Comparison of ENCODE assay signal across 16 cellular contexts in the genomic region with DNA sequence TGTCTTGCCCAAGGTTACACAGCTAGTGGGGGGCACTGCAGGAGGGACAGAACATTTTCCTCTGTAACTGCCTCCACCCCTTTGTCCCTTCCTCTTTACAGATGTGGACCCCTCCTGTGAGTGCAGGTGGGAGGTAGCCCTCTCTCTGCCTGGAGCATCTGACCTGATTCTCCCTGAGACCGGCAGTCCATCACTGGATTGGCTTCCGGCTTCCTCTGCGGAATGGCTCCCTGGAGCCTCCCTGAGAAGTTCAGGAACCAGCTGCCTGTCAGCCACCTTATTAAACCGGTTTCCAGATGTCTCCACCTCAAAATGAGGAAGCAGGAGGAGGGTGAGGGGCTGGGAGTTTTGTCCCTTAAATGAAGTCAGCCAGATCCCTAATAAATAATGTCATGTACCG.
DNase-seq lines count a peak whose midpoint lies in the region; ATAC-seq and TF ChIP-seq lines count a peak whose summit lies in the region.
"Had no signal": no experiment of that assay in that cellular context is flagged by ENCODE, and none has a peak within 500 bp of the region (broad histone marks: within the 10 kb centered on the region; RNA-seq: fewer than 3 reads in every experiment).

No MANE protein-coding gene starts in this region.

- H3K56ac ChIP-seq in IMR-90 (ENCODE audit: extremely low read depth, insufficient read depth, low read length), result no peak overlapping the region

- WGBS in IMR-90 (ENCODE audit: extremely low coverage in 2 of 2, insufficient read length in 1 of 2), 2 experiments, result no CpG with 5 or more reads among the region's 5 CpGs

- peaks cover 35% of the 10 kb centered on the region for H3K4me1 Mint-ChIP-seq in WTC11
- no peaks in the 10 kb centered on the region for H3K4me1 Mint-ChIP-seq in naive thymus-derived CD8-positive, alpha-beta T cell
- H3K4me1 Mint-ChIP-seq: CD4-positive, CD25-positive, alpha-beta regulatory T cell had no signal

- H3K9me3 ChIP-seq in IMR-90 (ENCODE audit: control insufficient read depth, insufficient read depth, low read length), result 0 out of 2 replicates have a peak, but pooled peaks cover 2% of the 10 kb centered on the region
- H3K9me3 ChIP-seq in PC-9 (ENCODE audit: insufficient read depth, low read depth), result no peaks in the 10 kb centered on the region
- H3K9me3 ChIP-seq: BE2C, Caco-2 had no signal

- no peaks in the 10 kb centered on the region for H3F3A ChIP-seq in PC-9 (ENCODE audit: insufficient read depth, low read depth)

- BruUV-seq in IMR-90 (replicated peaks; lab: Mats Ljungman, UMichigan), result no TSS peak
- BruUV-seq in PC-9 (replicated peaks; lab: Mats Ljungman, UMichigan), result no TSS peak

- H3K18ac ChIP-seq in IMR-90 (ENCODE audit: low read depth, low read length), result no peak overlapping the region

- H4K91ac ChIP-seq in IMR-90 (ENCODE audit: insufficient read depth, low read depth, low read length), result no peak overlapping the region

- no peak overlapping the region for H2AK5ac ChIP-seq in IMR-90 (ENCODE audit: low read depth, low read length)

- H3K9me2 ChIP-seq in PC-9 (ENCODE audit: insufficient read depth), result no peaks in the 10 kb centered on the region

- H3K4me3 ChIP-seq in IMR-90 (ENCODE audit: insufficient read depth, low read depth, low read length) (no peak overlapping the region), PC-9 (no peak overlapping the region)

- H3K14ac ChIP-seq in IMR-90 (replicated peaks; ENCODE audit: low read depth, low read length), result no peak overlapping the region

- no peak overlapping the region for H2AFZ ChIP-seq in IMR-90 (replicated peaks; ENCODE audit: low read length, poor library complexity)
- no peak overlapping the region for H2AFZ ChIP-seq in PC-9

- H3K9me3 Mint-ChIP-seq in WTC11, result peaks cover 11% of the 10 kb centered on the region
- peaks cover 0 to 3% (median 0%) of the 10 kb centered on the region in 9 donors for H3K9me3 Mint-ChIP-seq in naive thymus-derived CD8-positive, alpha-beta T cell

- no peak overlapping the region for H4K8ac ChIP-seq in IMR-90 (ENCODE audit: low read depth in 2 of 2, low read length in 2 of 2)

- H3K79me1 ChIP-seq in IMR-90 (ENCODE audit: low read depth in 1 of 2, low read length in 2 of 2), result no peaks in the 10 kb centered on the region

- no peak overlapping the region for H3K4me3 Mint-ChIP-seq in WTC11
- no peak overlapping the region for H3K4me3 Mint-ChIP-seq in naive thymus-derived CD8-positive, alpha-beta T cell
- H3K4me3 Mint-ChIP-seq: CD4-positive, CD25-positive, alpha-beta regulatory T cell had no signal

- no peaks in the 10 kb centered on the region for H3K79me2 ChIP-seq in PC-9 (ENCODE audit: low read depth)

- H3K4me1 ChIP-seq in IMR-90 (ENCODE audit: control insufficient read depth, insufficient read depth, low read length), result no peaks in the 10 kb centered on the region; the same call in 1 of the 2 replicates
- no peaks in the 10 kb centered on the region for H3K4me1 ChIP-seq in PC-9 (replicated peaks; ENCODE audit: insufficient read depth)
- H3K4me1 ChIP-seq: BE2C, Caco-2 had no signal

- no peak overlapping the region for H3K23ac ChIP-seq in IMR-90 (ENCODE audit: low read depth, low read length)

- no peak overlapping the region for H3K27ac ChIP-seq in IMR-90 (ENCODE audit: insufficient read depth, low read length)
- no peak overlapping the region for H3K27ac ChIP-seq in PC-9

- no peak overlapping the region for H3K4ac ChIP-seq in IMR-90 (ENCODE audit: low read depth, low read length)

- TF ChIP-seq POLR2A in IMR-90 (IDR thresholded peaks at IDR 0.05; ENCODE audit: low read depth, low read length), result no peak

- intact Hi-C loops in IMR-90 (cut with micrococcal nuclease), result no loop called here
- intact Hi-C loops in PC-9 (cut with micrococcal nuclease; ENCODE audit: unreplicated experiment), result no loop called here

- in situ Hi-C loops in IMR-90 (cut with MboI; ENCODE audit: low sequenced_read_pairs), result no loop called here

- H3K9me1 ChIP-seq in IMR-90 (ENCODE audit: insufficient read depth, low read length), result no peaks in the 10 kb centered on the region

- H4K5ac ChIP-seq in IMR-90 (ENCODE audit: low read depth, low read length), result no peak overlapping the region

- H3K36me3 ChIP-seq in IMR-90 (ENCODE audit: control insufficient read depth, insufficient read depth, low read length) (no peaks in the 10 kb centered on the region), PC-9 (ENCODE audit: low read depth) (no peaks in the 10 kb centered on the region)
- H3K36me3 ChIP-seq: BE2C had no signal

- no peak overlapping the region for H2BK120ac ChIP-seq in IMR-90 (ENCODE audit: low read depth, low read length)

- no peaks in the 10 kb centered on the region for H3K27me3 Mint-ChIP-seq in WTC11 (ENCODE audit: low read depth)
- H3K27me3 Mint-ChIP-seq in naive thymus-derived CD8-positive, alpha-beta T cell, result peaks cover 0 to 5% (median 2%) of the 10 kb centered on the region in 5 donors
- H3K27me3 Mint-ChIP-seq: CD4-positive, CD25-positive, alpha-beta regulatory T cell had no signal

- no peak overlapping the region for H3K4me2 ChIP-seq in IMR-90 (ENCODE audit: low read depth, low read length)
- H3K4me2 ChIP-seq in PC-9, result no peak overlapping the region

- H2BK20ac ChIP-seq in IMR-90 (ENCODE audit: low read depth, low read length), result peak overlapping the region; percentile 9; the same call in 1 of the 2 replicates

- no peaks in the 10 kb centered on the region for H3K36me3 Mint-ChIP-seq in WTC11
- no peaks in the 10 kb centered on the region for H3K36me3 Mint-ChIP-seq in naive thymus-derived CD8-positive, alpha-beta T cell
- H3K36me3 Mint-ChIP-seq: CD4-positive, CD25-positive, alpha-beta regulatory T cell had no signal

- H4K20me1 ChIP-seq in IMR-90 (ENCODE audit: insufficient read depth, low read length) (no peaks in the 10 kb centered on the region), PC-9 (ENCODE audit: insufficient read depth) (no peaks in the 10 kb centered on the region)

- dilution Hi-C loops in IMR-90 (cut with HindIII; ENCODE audit: low sequenced_read_pairs, unreplicated experiment), result no loop called here

- TF ChIP-seq RAD21 in IMR-90 (IDR thresholded peaks at IDR 0.05; ENCODE audit: low read length), result no peak

- POLR2A ChIA-PET in IMR-90 (lab: Charles Lee; ENCODE audit: unreplicated experiment) (no interaction called here), WTC11 (lab: Charles Lee) (no interaction called here), PC-9 (lab: Charles Lee; ENCODE audit: unreplicated experiment) (no interaction called here)
- POLR2A ChIA-PET in naive thymus-derived CD8-positive, alpha-beta T cell (lab: Charles Lee), result no interaction called here

- no peak for DNase-seq in IMR-90
- DNase-seq in NCI-H69 (lab: John Stamatoyannopoulos, UW), result peak; percentile 44
- DNase-seq in WTC11 (ENCODE audit: low spot score), result no peak
- no peak for DNase-seq in PC-9
- no peak for DNase-seq in naive thymus-derived CD8-positive, alpha-beta T cell
- no peak for DNase-seq in activated effector memory CD4-positive, alpha-beta T cell treated with Interleukin-2 at 50 U/mL for 16 hours
- DNase-seq: ACHN; BE2C; C1 segment of cervical spinal cord; Caco-2; CD4-positive, CD25-positive, alpha-beta regulatory T cell; GOT3; H7 had no signal

- peaks cover 5% of the 10 kb centered on the region for H3K27me3 ChIP-seq in IMR-90 (ENCODE audit: control insufficient read depth, insufficient read depth, low read length)
- H3K27me3 ChIP-seq in PC-9 (ENCODE audit: insufficient read depth, low read depth), result no peaks in the 10 kb centered on the region
- H3K27me3 ChIP-seq: BE2C had no signal

- no peak for TF ChIP-seq CTCF in IMR-90 (conservative IDR thresholded peaks at IDR 0.05; ENCODE audit: low read depth, low read length)
- TF ChIP-seq CTCF in WTC11 (IDR thresholded peaks at IDR 0.05), result no peak
- no peak for TF ChIP-seq CTCF in PC-9 (conservative IDR thresholded peaks at IDR 0.05)

- no peak overlapping the region for H2AK9ac ChIP-seq in IMR-90 (replicated peaks; ENCODE audit: low read depth, low read length, poor library complexity)

- H2BK15ac ChIP-seq in IMR-90 (ENCODE audit: low read depth, low read length), result no peak overlapping the region

- H3K9ac ChIP-seq in IMR-90 (ENCODE audit: low read depth, low read length), result no peak overlapping the region

- H2BK5ac ChIP-seq in IMR-90 (ENCODE audit: low read depth, low read length, poor library complexity, severe bottlenecking), result no peak overlapping the region

- no peak for ATAC-seq in IMR-90 (ENCODE audit: low read depth)
- peak; percentile 29; the same call in 1 of the 2 replicates for ATAC-seq in WTC11
- ATAC-seq in naive thymus-derived CD8-positive, alpha-beta T cell, result no peak
- no peak for ATAC-seq in GM21825 (IDR thresholded peaks at IDR 0.05; ENCODE audit: unreplicated experiment)
- ATAC-seq: HCT116, HepG2 had no signal

- no peak overlapping the region for H3K27ac Mint-ChIP-seq in WTC11
- no peak overlapping the region for H3K27ac Mint-ChIP-seq in naive thymus-derived CD8-positive, alpha-beta T cell
- H3K27ac Mint-ChIP-seq: CD4-positive, CD25-positive, alpha-beta regulatory T cell had no signal

- CTCF ChIA-PET in IMR-90 (lab: Yijun Ruan, JAX) (no interaction called here), WTC11 (lab: Charles Lee) (no interaction called here), PC-9 (lab: Charles Lee) (no interaction called here)

TF ChIP-seq in IMR-90, 13 proteins besides CTCF, POLR2A, EP300 and RAD21 (continues in another document):
- TF ChIP-seq MAFK (IDR thresholded peaks at IDR 0.05; ENCODE audit: low read depth, low read length), result no peak
- no peak for TF ChIP-seq RCOR1 (IDR thresholded peaks at IDR 0.05; ENCODE audit: insufficient replicate concordance, low read length)
- TF ChIP-seq MXI1 (IDR thresholded peaks at IDR 0.05; ENCODE audit: borderline replicate concordance, low read depth, low read length), result no peak
- TF ChIP-seq FOS (IDR thresholded peaks at IDR 0.05; ENCODE audit: low read depth, low read length), result no peak

TF ChIP-seq in WTC11, 78 proteins besides CTCF, POLR2A, EP300 and RAD21:
- no peak for TF ChIP-seq E2F1 (CRISPR knock-in tag; IDR thresholded peaks at IDR 0.05)
- no peak for TF ChIP-seq MYBL2 (CRISPR knock-in tag; IDR thresholded peaks at IDR 0.05)
- no peak for TF ChIP-seq FOXK1 (CRISPR knock-in tag; IDR thresholded peaks at IDR 0.05)
- TF ChIP-seq ZNF423 (CRISPR knock-in tag; IDR thresholded peaks at IDR 0.05), result peak; percentile 71; the same call in 1 of the 2 replicates
- no peak for TF ChIP-seq ZNF317 (CRISPR knock-in tag; IDR thresholded peaks at IDR 0.05; ENCODE audit: borderline replicate concordance, low read depth)
- no peak for TF ChIP-seq MXD4 (CRISPR knock-in tag; IDR thresholded peaks at IDR 0.05; ENCODE audit: borderline replicate concordance)
- no peak for TF ChIP-seq CREM (CRISPR knock-in tag; IDR thresholded peaks at IDR 0.05)
TF ChIP-seq in WTC11: peak in this region for 1.
